ENCODE assay signal across 8 cellular contexts in the genomic region with DNA sequence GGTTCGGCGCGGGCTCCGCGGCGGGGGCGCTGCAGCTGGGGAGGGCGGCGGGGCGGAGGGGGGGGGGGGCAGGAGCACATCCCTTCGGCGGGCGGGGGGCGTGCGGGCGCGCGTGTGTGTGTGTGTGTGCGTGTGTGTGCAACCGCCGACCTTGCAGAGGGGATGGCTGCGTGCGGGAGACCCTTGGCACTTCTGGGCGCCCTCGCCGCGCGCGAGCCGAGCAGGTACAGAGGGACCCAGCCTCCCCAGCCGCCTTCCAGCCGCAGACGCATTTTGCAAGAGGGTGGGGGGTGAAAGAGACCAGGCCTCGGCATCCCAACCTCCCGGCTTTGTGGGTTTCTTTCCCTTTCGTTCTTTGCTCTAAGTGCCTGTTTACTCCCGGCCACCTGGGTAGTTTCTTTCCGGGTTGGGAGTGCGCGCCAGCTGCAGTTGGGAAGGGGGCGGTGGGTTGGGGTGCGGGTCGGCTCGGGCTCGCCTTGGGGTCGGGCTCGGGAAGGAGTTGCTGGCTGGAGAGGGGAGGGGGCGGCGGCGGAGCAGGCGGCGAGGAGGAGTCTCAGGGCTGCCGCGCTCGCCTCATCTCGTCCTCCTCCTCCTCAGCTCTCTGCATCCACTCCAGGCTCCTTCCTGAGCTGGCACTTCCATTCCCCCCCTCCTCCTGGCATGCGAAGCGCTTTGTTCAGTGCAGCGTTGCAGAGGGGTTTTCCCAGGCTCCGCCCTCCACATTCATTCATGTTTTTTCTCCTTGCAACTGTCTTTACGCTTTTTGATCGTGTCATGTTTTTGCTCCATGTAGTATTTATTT. TPM values are rescaled to one million over a fixed set of nuclear protein-coding genes. Genes with fewer than 3 reads are reported as not detected.
DNase-seq lines count a peak whose midpoint lies in the region; ATAC-seq, FAIRE-seq and TF ChIP-seq lines count a peak whose summit lies in the region.

No MANE protein-coding gene starts in this region.

- peak overlapping the region; percentile 79 for H2AFZ ChIP-seq in PC-9

- peaks cover 0 to 4% of the 10 kb centered on the region in 2 donors for H3K27me3 Mint-ChIP-seq in natural killer cell (ENCODE audit: low read depth in 2 of 2)

- H3K4me1 Mint-ChIP-seq in natural killer cell, result peaks cover 44 to 47% of the 10 kb centered on the region in 2 donors

- intact Hi-C loops in PC-9 (cut with micrococcal nuclease; ENCODE audit: unreplicated experiment) (loop anchor here (2.0 to 5.0 kb wide), 3 partner anchors 135 to 594 kb away; no protein-coding TSS in a partner anchor), natural killer cell (cut with micrococcal nuclease) (loop anchor here (5.0 kb wide), 1 partner anchor 645 kb away; no protein-coding TSS in a partner anchor)

- peaks cover 42% of the 10 kb centered on the region for H3K79me2 ChIP-seq in PC-9 (ENCODE audit: low read depth)

- peaks cover 39% of the 10 kb centered on the region for H3F3A ChIP-seq in PC-9 (ENCODE audit: insufficient read depth, low read depth)

- peak in 1 of 3 donors; percentile 19 for ATAC-seq in natural killer cell
- ATAC-seq in GM19324 (IDR thresholded peaks at IDR 0.05; ENCODE audit: low FRiP score, unreplicated experiment), result no peak

- CTCF ChIA-PET in PC-9 (lab: Charles Lee), result interaction anchor here (0.6 to 0.7 kb wide), 2 partner anchors 359 to 992 kb away, joined by 3 to 6 read pairs; no protein-coding TSS in a partner anchor

- peak; percentile 70 for DNase-seq in DMS 273 treated with DMSO at 0.1 percent for 48 hours (lab: John Stamatoyannopoulos, UW)
- DNase-seq in HTR-8/SVneo (ENCODE audit: insufficient read length, low spot score), result peak; percentile 66
- DNase-seq in PC-9, result peak; percentile 75 to 86
- DNase-seq in activated T-helper 9 cell treated with anti-CD3 and anti-CD28 coated beads, Interleukin-2, amount 50 U/mL, for 16 hours (ENCODE audit: low read depth), result peak; percentile 65
- peak; percentile 90 for DNase-seq in fibroblast of peridontal ligament (ENCODE audit: extremely low read depth)
- peak; percentile 70 for DNase-seq in natural killer cell
- DNase-seq in stimulated activated naive CD4-positive, alpha-beta T cell treated with Interleukin-2 at 50 U/mL for 16 hours (lab: John Stamatoyannopoulos, UW), result peak; percentile 81

- H3K27ac Mint-ChIP-seq in natural killer cell, result peak overlapping the region; percentile 93 to 99

- H3K27ac ChIP-seq in PC-9, result peak overlapping the region; percentile 67

- peak overlapping the region; percentile 71 for H3K4me3 ChIP-seq in PC-9

- H3K4me3 Mint-ChIP-seq in natural killer cell, result peak overlapping the region; percentile 99

- peaks cover 29% of the 10 kb centered on the region for H3K4me1 ChIP-seq in PC-9 (replicated peaks; ENCODE audit: insufficient read depth)

- H3K27me3 ChIP-seq in PC-9 (ENCODE audit: insufficient read depth, low read depth), result no peaks in the 10 kb centered on the region

- BruUV-seq in PC-9 (replicated peaks; lab: Mats Ljungman, UMichigan), result no TSS peak

- TF ChIP-seq CTCF in PC-9 (conservative IDR thresholded peaks at IDR 0.05), result 0 out of 2 replicates have a peak, but pooled peaks have one; percentile 11
- no peak for TF ChIP-seq CTCF in natural killer cell (IDR thresholded peaks at IDR 0.05)

- H3K36me3 Mint-ChIP-seq in natural killer cell, result no peaks in the 10 kb centered on the region

- H3K9me2 ChIP-seq in PC-9 (ENCODE audit: insufficient read depth), result no peaks in the 10 kb centered on the region

- no peaks in the 10 kb centered on the region for H4K20me1 ChIP-seq in PC-9 (ENCODE audit: insufficient read depth)

- peaks cover 32% of the 10 kb centered on the region for H3K36me3 ChIP-seq in PC-9 (ENCODE audit: low read depth)

- peak; percentile 33 for FAIRE-seq in HTR-8/SVneo (lab: Jason Lieb, UNC)

- H3K4me2 ChIP-seq in PC-9, result peak overlapping the region; percentile 96

- H3K9me3 ChIP-seq in PC-9 (ENCODE audit: insufficient read depth, low read depth), result peaks cover 12% of the 10 kb centered on the region

- POLR2A ChIA-PET in PC-9 (lab: Charles Lee; ENCODE audit: unreplicated experiment), result interaction anchor here (0.7 to 0.8 kb wide), 4 partner anchors 162 to 311 kb away, joined by 3 to 6 read pairs (median 4); no protein-coding TSS in a partner anchor

- H3K9me3 Mint-ChIP-seq in natural killer cell, result no peaks in the 10 kb centered on the region

RNA-seq across cellular contexts. Expression of a gene that starts 0.7 kb away (rescaled TPM):
- total RNA-seq in PC-9 (2021) (24.2 and 32.6 TPM in 2 replicates), natural killer cell (10 to 100 TPM; 26.3 to 37.9 (median 28.4) TPM)
